In genomic region chr14:81211844-81212243, GRCh38 we compare ENCODE assay signal across 8 cellular contexts. TPM values are rescaled to one million over a fixed set of nuclear protein-coding genes. Genes with fewer than 3 reads are reported as not detected.
DNase-seq lines count a peak whose midpoint lies in the region; ATAC-seq and TF ChIP-seq lines count a peak whose summit lies in the region.

No MANE protein-coding gene starts in this region.

- H3K27me3 ChIP-seq in endodermal cell (ENCODE audit: control insufficient read depth, insufficient read depth, low read length, poor library complexity, severe bottlenecking) (no peaks in the 10 kb centered on the region), neutrophil (no peaks in the 10 kb centered on the region)

- no peaks in the 10 kb centered on the region for H3K9me3 Mint-ChIP-seq in endodermal cell

- no peaks in the 10 kb centered on the region for H3K27me3 Mint-ChIP-seq in endodermal cell (ENCODE audit: insufficient read depth)

- no peak overlapping the region for H3K4me3 ChIP-seq in endodermal cell (ENCODE audit: low read length)
- H3K4me3 ChIP-seq in neutrophil (ENCODE audit: low read depth in 1 of 2, low read length in 1 of 2) = no peak overlapping the region

- no peak overlapping the region for H3K27ac Mint-ChIP-seq in endodermal cell

- no peak overlapping the region for H3K9ac ChIP-seq in endodermal cell (ENCODE audit: extremely low read depth, low read length, poor library complexity, severe bottlenecking)

- TF ChIP-seq CTCF in GM12872 (IDR thresholded peaks at IDR 0.05; ENCODE audit: insufficient read depth, low read depth, low read length) (peak; percentile 60; the same call in 2 of the 3 replicates), endodermal cell (conservative IDR thresholded peaks at IDR 0.05) (peak; percentile 74), neutrophil (IDR thresholded peaks at IDR 0.05) (peak; percentile 25)

- H3K4me1 ChIP-seq in endodermal cell (ENCODE audit: control insufficient read depth, insufficient read depth, low read length) = no peaks in the 10 kb centered on the region
- peaks cover 18 to 20% of the 10 kb centered on the region in 2 experiments for H3K4me1 ChIP-seq in neutrophil (ENCODE audit: control insufficient read depth in 1 of 2, insufficient read depth in 1 of 2, low read depth in 1 of 2, low read length in 1 of 2)

- DNase-seq in AG08395 (ENCODE audit: low spot score) (peak; percentile 3), RKO (ENCODE audit: low spot score) (peak; percentile 73), endodermal cell (no peak), SKM-1 (lab: John Stamatoyannopoulos, UW; ENCODE audit: unreplicated experiment) (no peak)
- DNase-seq in effector CD8-positive, alpha-beta T cell (lab: John Stamatoyannopoulos, UW) = no peak

- H3K36me3 ChIP-seq in endodermal cell (ENCODE audit: control insufficient read depth, insufficient read depth, low read length) = peaks cover 73% of the 10 kb centered on the region
- peaks cover 65% of the 10 kb centered on the region for H3K36me3 ChIP-seq in neutrophil

- 90% methylated on average over 2 of the region's 2 CpGs; no CpG with 5 or more reads in 1 of the 2 experiments for WGBS in endodermal cell (ENCODE audit: insufficient coverage in 1 of 2, insufficient read length in 1 of 2), 2 experiments

- H3K9me3 ChIP-seq in endodermal cell (ENCODE audit: control insufficient read depth, low read length) (no peaks in the 10 kb centered on the region), neutrophil (no peaks in the 10 kb centered on the region)

- H3K27ac ChIP-seq in endodermal cell (ENCODE audit: low read depth, low read length) = no peak overlapping the region
- H3K27ac ChIP-seq in neutrophil = no peak overlapping the region

- H3K4me1 Mint-ChIP-seq in endodermal cell = peaks cover 33% of the 10 kb centered on the region

- peak; percentile 69 for ATAC-seq in HG02885 (IDR thresholded peaks at IDR 0.05; ENCODE audit: poor library complexity, unreplicated experiment)

- H3K36me3 Mint-ChIP-seq in endodermal cell (ENCODE audit: low read depth) = peaks cover 65% of the 10 kb centered on the region

- H3K4me3 Mint-ChIP-seq in endodermal cell = no peak overlapping the region

RNA-seq across cellular contexts. Expression of gene GTF2A1, which starts 8.9 kb away (rescaled TPM):
- 10 to 100 TPM; 34.3 to 34.4 TPM for total RNA-seq in endodermal cell
- polyA plus RNA-seq in endodermal cell (2013, experiment 1 of 2) = 31.2 TPM
- 38.5 TPM for polyA plus RNA-seq in endodermal cell (2013, experiment 2 of 2)

Comparison
In these comparisons a context has a peak if more than half of its experiments do, and no peak if none do; other contexts are left out.
1. DNase-seq: peak in AG08395 (single experiment) and RKO (single experiment); none in endodermal cell (single experiment), effector CD8-positive, alpha-beta T cell (single experiment) and SKM-1 (single experiment).
2. Peak in every context shown above with its lines, with median percentiles within 50 percentile points of each other: CTCF ChIP-seq.